15 cellular contexts compared by ENCODE assay signal in the genomic region with DNA sequence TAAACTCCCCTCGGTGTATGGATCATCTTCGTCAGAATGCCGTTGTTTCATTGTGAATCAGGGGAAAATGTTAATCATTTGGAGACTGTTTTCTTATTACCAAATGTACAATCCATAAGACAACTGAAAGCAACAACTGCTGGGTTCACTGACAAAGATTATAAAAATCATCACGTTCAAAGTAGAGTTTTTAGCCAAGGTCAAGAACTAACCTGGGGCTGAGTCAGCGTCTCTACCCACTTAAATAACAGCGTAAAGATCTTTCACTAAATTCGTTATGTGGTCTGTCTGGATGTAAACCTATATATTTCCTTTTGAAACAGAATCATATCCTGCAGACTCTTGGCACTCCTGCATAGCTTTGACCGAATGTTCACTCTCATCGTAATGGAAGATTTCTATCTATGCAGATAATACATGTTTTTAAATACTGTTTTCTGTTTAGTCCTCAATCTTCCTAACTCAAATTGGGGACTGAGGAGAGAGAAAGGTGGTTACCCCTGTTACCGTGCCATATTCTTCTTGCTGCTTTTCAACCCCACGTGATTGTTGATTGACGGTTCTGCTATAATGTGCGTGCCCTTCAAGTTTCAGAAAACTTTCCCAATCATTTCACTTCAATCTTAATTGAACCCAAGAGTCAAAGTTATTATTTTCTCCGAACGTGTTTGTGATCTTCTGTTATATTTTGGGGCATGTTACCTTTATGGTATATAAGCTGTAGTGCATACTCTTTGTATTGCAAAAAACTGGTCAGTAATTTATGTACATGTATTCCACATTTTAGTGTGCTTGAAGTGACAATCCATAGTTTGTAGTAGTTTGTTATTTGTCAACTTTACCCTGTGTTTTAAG. TPM values are rescaled to one million over a fixed set of nuclear protein-coding genes. Genes with fewer than 3 reads are reported as not detected.
A peak's percentile ranks its signal among the peaks of the same experiment; 100 is the strongest.
DNase-seq lines count a peak whose midpoint lies in the region; ATAC-seq, FAIRE-seq and TF ChIP-seq lines count a peak whose summit lies in the region.
"Had no signal": no experiment of that assay in that cellular context is flagged by ENCODE, and none has a peak within 500 bp of the region (broad histone marks: within the 10 kb centered on the region; RNA-seq: fewer than 3 reads in every experiment).

No MANE protein-coding gene starts in this region.

- POLR2A ChIA-PET in K562 (lab: Yijun Ruan, JAX), result interaction anchor here (0.6 to 1.6 kb wide), 4 partner anchors 9 to 429 kb away, joined by 3 read pairs; no protein-coding TSS in a partner anchor

- TF ChIP-seq POLR2A in K562 (conservative IDR thresholded peaks at IDR 0.05) (no peak), sigmoid colon (IDR thresholded peaks at IDR 0.05) (no peak)

- no peaks in the 10 kb centered on the region for H3K36me3 ChIP-seq in K562 (ENCODE audit: control insufficient read depth, insufficient read depth, low read length)
- no peaks in the 10 kb centered on the region for H3K36me3 ChIP-seq in small intestine (ENCODE audit: control insufficient read depth in 2 of 2, insufficient read depth in 2 of 2, low read length in 2 of 2)
- H3K36me3 ChIP-seq in sigmoid colon, result peaks cover 0 to 2% (median 0%) of the 10 kb centered on the region in 4 donors
- H3K36me3 ChIP-seq: adrenal gland, MG63, ovary, thoracic aorta had no signal

- no peak for TF ChIP-seq RAD21 in K562 (CRISPR knock-in tag; conservative IDR thresholded peaks at IDR 0.05 in 1 of 2, IDR thresholded peaks at IDR 0.05 in 1 of 2)

- H3K4me1 ChIP-seq in K562 (replicated peaks in 1 of 2; ENCODE audit: control insufficient read depth in 2 of 2, insufficient read depth in 2 of 2, low read length in 2 of 2), result peaks cover 3 to 15% of the 10 kb centered on the region in 2 experiments; a peak in 4 of 5 replicates
- H3K4me1 ChIP-seq in small intestine (ENCODE audit: control insufficient read depth in 2 of 2, insufficient read depth in 1 of 2, low read depth in 1 of 2, low read length in 1 of 2), result no peaks in the 10 kb centered on the region
- peaks cover 0 to 24% (median 15%) of the 10 kb centered on the region in 4 donors for H3K4me1 ChIP-seq in sigmoid colon
- H3K4me1 ChIP-seq: adrenal gland had no signal

- no peak for ATAC-seq in K562
- no peak for ATAC-seq in HG03097 (IDR thresholded peaks at IDR 0.05; ENCODE audit: low FRiP score, unreplicated experiment)

- CTCF ChIA-PET in K562 (lab: Yijun Ruan, JAX; ENCODE audit: low intra/inter-chr PET ratio), result no interaction called here

- WGBS in K562 (ENCODE audit: insufficient coverage, low coverage, missing lambda C conversion rate), result 3% methylated on average over 15 of the region's 15 CpGs
- WGBS in small intestine, 3 donors, result 13 to 44% (median 24%) methylated on average over 15 of the region's 15 CpGs
- 29 to 54% methylated on average over 15 of the region's 15 CpGs for WGBS in sigmoid colon, 2 donors

- no peak overlapping the region for H2AFZ ChIP-seq in K562 (ENCODE audit: low read depth, low read length)

- intact Hi-C loops in K562 (cut with micrococcal nuclease), result loop anchor here (5.0 kb wide), 1 partner anchor 292 kb away; no protein-coding TSS in a partner anchor
- intact Hi-C loops in sigmoid colon (cut with DNase I), result no loop called here

- BruUV-seq in K562 (replicated peaks; lab: Mats Ljungman, UMichigan), result no TSS peak

- H3K9me1 ChIP-seq in K562 (ENCODE audit: control insufficient read depth, insufficient read depth, low read length), result no peaks in the 10 kb centered on the region

- H3K4me2 ChIP-seq in K562 (ENCODE audit: insufficient read depth, low read length), result no peak overlapping the region

- H3K9me3 ChIP-seq in K562 (replicated peaks; ENCODE audit: control insufficient read depth, insufficient read depth, low read depth, low read length), result no peaks in the 10 kb centered on the region
- no peaks in the 10 kb centered on the region for H3K9me3 ChIP-seq in small intestine (ENCODE audit: control insufficient read depth, low read depth)
- H3K9me3 ChIP-seq in sigmoid colon, result no peaks in the 10 kb centered on the region
- H3K9me3 ChIP-seq: adrenal gland, MG63, ovary, thoracic aorta had no signal

- H3K9ac ChIP-seq in K562 (ENCODE audit: insufficient read depth in 1 of 2, low read depth in 2 of 2, low read length in 2 of 2), result no peak overlapping the region

- H3K27ac ChIP-seq in K562 (ENCODE audit: extremely low read depth, low read depth, low read length), result no peak overlapping the region
- H3K27ac ChIP-seq in small intestine (ENCODE audit: low read depth in 1 of 2, low read length in 1 of 2), result peak overlapping the region; percentile 20 to 27
- peak overlapping the region in 1 of 4 donors; percentile 28 for H3K27ac ChIP-seq in sigmoid colon
- H3K27ac ChIP-seq: adrenal gland, ovary, thoracic aorta had no signal

- TF ChIP-seq CTCF in K562 (IDR thresholded peaks at IDR 0.05 in 2 of 3, conservative IDR thresholded peaks at IDR 0.05 in 1 of 3; ENCODE audit: insufficient read depth in 2 of 3, low read depth in 1 of 3, low read length in 3 of 3), result no peak
- no peak for TF ChIP-seq CTCF in sigmoid colon (IDR thresholded peaks at IDR 0.05)

- H3K4me3 ChIP-seq in K562 (no peak overlapping the region), small intestine (ENCODE audit: low read depth in 1 of 2, low read length in 2 of 2) (peak overlapping the region in 1 of 2 donors; percentile 11), sigmoid colon (no peak overlapping the region)
- H3K4me3 ChIP-seq: adrenal gland, MG63, ovary, thoracic aorta had no signal

- H3K79me2 ChIP-seq in K562 (ENCODE audit: control insufficient read depth, insufficient read depth, low read length), result no peaks in the 10 kb centered on the region

- H4K20me1 ChIP-seq in K562 (replicated peaks; ENCODE audit: control insufficient read depth, insufficient read depth, low read length), result no peaks in the 10 kb centered on the region

- peak; percentile 57 for DNase-seq in activated CD4-positive, alpha-beta T cell treated with anti-CD3 and anti-CD28 coated beads for 48 hours
- no peak for DNase-seq in activated CD4-positive, alpha-beta T cell treated with anti-CD3 and anti-CD28 coated beads, Interleukin-2, amount 50 U/mL, for 1 hour
- DNase-seq in RCC 7860 (ENCODE audit: low spot score) (no peak), K562 (ENCODE audit: extremely low read depth in 1 of 4, low spot score in 3 of 4) (no peak), small intestine (peak; percentile 37), NCI-H524 treated with DMSO at 0.1 percent for 48 hours (lab: John Stamatoyannopoulos, UW) (no peak), sigmoid colon (no peak)
- DNase-seq: glutamatergic neuron, NCI-H2171, ovary had no signal

- peak; percentile 68 for FAIRE-seq in RCC 7860 (lab: Jason Lieb, UNC)
- no peak for FAIRE-seq in K562 (lab: Jason Lieb, UNC)
- no peak for FAIRE-seq in small intestine (lab: Jason Lieb, UNC)

- TF ChIP-seq EP300 in K562 (IDR thresholded peaks at IDR 0.05; ENCODE audit: low read length) (no peak), sigmoid colon (IDR thresholded peaks at IDR 0.05) (no peak)

- in situ Hi-C loops in K562 (cut with MboI), result no loop called here

- H3K27me3 ChIP-seq in K562 (ENCODE audit: control insufficient read depth in 2 of 2, insufficient read depth in 2 of 2, low read length in 2 of 2), result peaks cover 5 to 14% of the 10 kb centered on the region in 2 experiments; a peak in 3 of 5 replicates
- no peaks in the 10 kb centered on the region for H3K27me3 ChIP-seq in small intestine (ENCODE audit: control insufficient read depth in 2 of 2, insufficient read depth in 2 of 2, low read length in 2 of 2)
- H3K27me3 ChIP-seq in sigmoid colon, result no peaks in the 10 kb centered on the region
- H3K27me3 ChIP-seq: adrenal gland, MG63, ovary had no signal

RNA-seq across cellular contexts. Expression of a gene that starts 15.6 kb away (rescaled TPM):
- total RNA-seq in K562 (2011; cell fraction: chromatin; rRNA removed; ENCODE audit: low replicate concordance), result not detected in 2 replicates
- not detected in 2 replicates for total RNA-seq in K562 (2011; cell fraction: nucleolus; rRNA removed)
- total RNA-seq in K562 (2011; cell fraction: nucleoplasm; rRNA removed), result not detected in 2 replicates
- total RNA-seq in K562 (2014; rRNA removed) (not detected in 2 replicates), K562 (2014; rRNA removed; fragmentation: Illumina TruSeq; extraction: Trizol) (not detected in 2 replicates), K562 (2015; rRNA removed; fragmentation: Illumina TruSeq; extraction: Trizol) (not detected in 2 replicates), K562 (2021) (not detected in 2 replicates), sigmoid colon (not detected)
- polyA plus RNA-seq in K562 (2011; rRNA removed) (not detected in 2 replicates), K562 (2014; fragmentation: Illumina TruSeq; extraction: Trizol) (not detected in 2 replicates), K562 (2014; fragmentation: Nextera tagmentation; extraction: Ambion mirVana) (under 1 TPM in 1 of 2 experiments, not detected in 1; 0.03 TPM), K562 (2014; rRNA removed) (not detected in 2 replicates), small intestine (1 to 10 TPM in 2 of 3 donors, under 1 TPM in 1; 0.81 to 4.7 (median 1.3) TPM), sigmoid colon (1 to 10 TPM in 1 of 3 donors, under 1 TPM in 2; 0.51 to 1.8 (median 0.60) TPM)
- 0.01 TPM in 1 of 2 replicates, not detected in the other for polyA plus RNA-seq in K562 (2011; cell fraction: cytosol; rRNA removed)
- polyA plus RNA-seq in K562 (2011; cell fraction: nucleus; rRNA removed), result not detected in 2 replicates
- 0.03 TPM in 1 of 2 replicates, not detected in the other for polyA plus RNA-seq in K562 (2012)
- polyA minus RNA-seq in K562 (2011; rRNA and poly(A)+ RNA removed), result not detected in 2 replicates
- not detected in 2 replicates for polyA minus RNA-seq in K562 (2011; cell fraction: cytosol; rRNA and poly(A)+ RNA removed)
- polyA minus RNA-seq in K562 (2011; cell fraction: nucleus; rRNA and poly(A)+ RNA removed), result not detected in 2 replicates
- total RNA-seq: RPMI7951 had no signal

RNA-seq across cellular contexts. Expression of a gene that starts 37.6 kb away (rescaled TPM):
- total RNA-seq in K562 (2011; cell fraction: chromatin; rRNA removed; ENCODE audit: low replicate concordance), result 0.09 and 0.51 TPM in 2 replicates
- total RNA-seq in K562 (2011; cell fraction: nucleolus; rRNA removed), result under 0.01 TPM in 1 of 2 replicates, not detected in the other
- 0.23 and 0.37 TPM in 2 replicates for total RNA-seq in K562 (2011; cell fraction: nucleoplasm; rRNA removed)
- 0.24 and 1.4 TPM in 2 replicates for total RNA-seq in K562 (2014; rRNA removed)
- 0.29 and 0.33 TPM in 2 replicates for total RNA-seq in K562 (2014; rRNA removed; fragmentation: Illumina TruSeq; extraction: Trizol)
- 0.26 and 0.43 TPM in 2 replicates for total RNA-seq in K562 (2015; rRNA removed; fragmentation: Illumina TruSeq; extraction: Trizol)
- total RNA-seq in K562 (2021), result 0.42 and 0.84 TPM in 2 replicates
- 0.07 and 0.45 TPM in 2 replicates for polyA plus RNA-seq in K562 (2011; rRNA removed)
- 0.09 and 0.16 TPM in 2 replicates for polyA plus RNA-seq in K562 (2011; cell fraction: cytosol; rRNA removed)
- polyA plus RNA-seq in K562 (2011; cell fraction: nucleus; rRNA removed), result 0.27 and 0.36 TPM in 2 replicates
- polyA plus RNA-seq in K562 (2012), result 0.58 and 0.69 TPM in 2 replicates
- polyA plus RNA-seq in K562 (2014; fragmentation: Illumina TruSeq; extraction: Trizol), result 0.43 and 0.55 TPM in 2 replicates
- polyA plus RNA-seq in K562 (2014; fragmentation: Nextera tagmentation; extraction: Ambion mirVana), result under 1 TPM; 0.10 to 0.11 TPM
- polyA plus RNA-seq in K562 (2014; rRNA removed), result 0.23 and 1.4 TPM in 2 replicates
- polyA minus RNA-seq in K562 (2011; rRNA and poly(A)+ RNA removed), result 0.18 and 0.35 TPM in 2 replicates
- 1.4 TPM in 1 of 2 replicates, not detected in the other for polyA minus RNA-seq in K562 (2011; cell fraction: cytosol; rRNA and poly(A)+ RNA removed)
- polyA minus RNA-seq in K562 (2011; cell fraction: nucleus; rRNA and poly(A)+ RNA removed), result not detected in 2 replicates
- 1 to 10 TPM; 1.9 to 5.1 (median 3.4) TPM for polyA plus RNA-seq in small intestine
- total RNA-seq in sigmoid colon, result 10 to 100 TPM in 2 of 4 donors, 1 to 10 TPM in 2; 4.1 to 19.1 (median 10.7) TPM
- polyA plus RNA-seq in sigmoid colon, result 10 to 100 TPM in 1 of 3 donors, 1 to 10 TPM in 2; 3.0 to 11.9 (median 5.1) TPM

Comparison
In these comparisons a context has a peak if more than half of its experiments do, and no peak if none do; other contexts are left out.
1. DNase-seq: peak in activated CD4-positive, alpha-beta T cell treated with anti-CD3 and anti-CD28 coated beads for 48 hours (single experiment) and small intestine (single experiment); none in activated CD4-positive, alpha-beta T cell treated with anti-CD3 and anti-CD28 coated beads, Interleukin-2, amount 50 U/mL, for 1 hour (single experiment), RCC 7860 (single experiment), K562 (0 of 4), NCI-H524 treated with DMSO at 0.1 percent for 48 hours (single experiment) and sigmoid colon (single experiment).